In genomic region chr7:151519765-151520418, GRCh38 we compare ENCODE assay signal across 8 cellular contexts. TPM values are rescaled to one million over a fixed set of nuclear protein-coding genes. Genes with fewer than 3 reads are reported as not detected.
DNase-seq lines count a peak whose midpoint lies in the region; ATAC-seq and TF ChIP-seq lines count a peak whose summit lies in the region.

A gene with protein sequence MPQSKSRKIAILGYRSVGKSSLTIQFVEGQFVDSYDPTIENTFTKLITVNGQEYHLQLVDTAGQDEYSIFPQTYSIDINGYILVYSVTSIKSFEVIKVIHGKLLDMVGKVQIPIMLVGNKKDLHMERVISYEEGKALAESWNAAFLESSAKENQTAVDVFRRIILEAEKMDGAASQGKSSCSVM (minus strand): TSS chr7:151519895. CDS start chr7:151519511, 384 bp downstream.

- DNase-seq in Daoy (ENCODE audit: low read depth) (peak; percentile 100), H4 (ENCODE audit: low spot score) (peak; percentile 98), LoVo (ENCODE audit: low spot score) (peak; percentile 100), RWPE2 (ENCODE audit: low spot score) (peak; percentile 98), fibroblast of pulmonary artery (ENCODE audit: low read depth) (peak; percentile 99)
- DNase-seq in activated T-helper 9 cell treated with anti-CD3 and anti-CD28 coated beads, Interleukin-2, amount 50 U/mL, for 16 hours (ENCODE audit: low read depth) = peak; percentile 98
- peak; percentile 98 for DNase-seq in natural killer cell treated with Interleukin-12 subunit alpha and Interleukin-12 subunit beta and Interleukin-15 and Interleukin-18, amount 100 ng/mL, for 72 hours (ENCODE audit: low spot score)
- DNase-seq in stimulated activated naive CD8-positive, alpha-beta T cell treated with anti-CD3 and anti-CD28 coated beads, Interleukin-15, Interleukin-2, amounts not matched to agents 100 U/mL and 50 U/mL, for 24 hours = peak; percentile 99

- H3K4me3 Mint-ChIP-seq in natural killer cell treated with Interleukin-12 subunit alpha and Interleukin-12 subunit beta and Interleukin-15 and Interleukin-18, amount 100 ng/mL, for 72 hours = peak within 1 kb of the TSS; percentile 91

- no peaks in the 10 kb centered on the region for H3K9me3 ChIP-seq in RWPE2 (ENCODE audit: severe bottlenecking)

- H3K36me3 ChIP-seq in RWPE2 (ENCODE audit: low read depth) = no peaks in the 10 kb centered on the region

- H3K9me3 Mint-ChIP-seq in natural killer cell treated with Interleukin-12 subunit alpha and Interleukin-12 subunit beta and Interleukin-15 and Interleukin-18, amount 100 ng/mL, for 72 hours = no peaks in the 10 kb centered on the region

- peaks cover 35 to 39% of the 10 kb centered on the region in 2 donors for H3K4me1 Mint-ChIP-seq in natural killer cell treated with Interleukin-12 subunit alpha and Interleukin-12 subunit beta and Interleukin-15 and Interleukin-18, amount 100 ng/mL, for 72 hours (ENCODE audit: low read depth in 2 of 2)

- no peaks in the 10 kb centered on the region for H3K27me3 Mint-ChIP-seq in natural killer cell treated with Interleukin-12 subunit alpha and Interleukin-12 subunit beta and Interleukin-15 and Interleukin-18, amount 100 ng/mL, for 72 hours

- H3K27me3 ChIP-seq in RWPE2 (ENCODE audit: insufficient read depth, poor library complexity, severe bottlenecking) = no peaks in the 10 kb centered on the region

- H3K27ac Mint-ChIP-seq in natural killer cell treated with Interleukin-12 subunit alpha and Interleukin-12 subunit beta and Interleukin-15 and Interleukin-18, amount 100 ng/mL, for 72 hours = peak within 1 kb of the TSS; percentile 94

- no peaks in the 10 kb centered on the region for H3K4me1 ChIP-seq in RWPE2 (ENCODE audit: insufficient read depth, poor library complexity, severe bottlenecking)

- H3K36me3 Mint-ChIP-seq in natural killer cell treated with Interleukin-12 subunit alpha and Interleukin-12 subunit beta and Interleukin-15 and Interleukin-18, amount 100 ng/mL, for 72 hours = no peaks in the 10 kb centered on the region

- H3K4me3 ChIP-seq in RWPE2 (ENCODE audit: severe bottlenecking) (peak within 1 kb of the TSS; percentile 100), fibroblast of pulmonary artery (replicated peaks; ENCODE audit: low read depth, low read length) (peak within 1 kb of the TSS; percentile 91)

- peak within 1 kb of the TSS; percentile 91 for H3K27ac ChIP-seq in RWPE2 (ENCODE audit: poor library complexity, severe bottlenecking)

- peak; percentile 90 for ATAC-seq in RWPE2 (ENCODE audit: low read depth)
- ATAC-seq in natural killer cell treated with Interleukin-12 subunit alpha and Interleukin-12 subunit beta and Interleukin-15 and Interleukin-18, amount 100 ng/mL, for 72 hours = peak; percentile 91 to 94
- peak; percentile 89 for ATAC-seq in stimulated activated naive CD8-positive, alpha-beta T cell treated with anti-CD3 and anti-CD28 coated beads, Interleukin-15, Interleukin-2, amounts not matched to agents 100 U/mL and 50 U/mL, for 24 hours

- TF ChIP-seq CTCF in RWPE2 (IDR thresholded peaks at IDR 0.05; ENCODE audit: poor library complexity, severe bottlenecking) (no peak), fibroblast of pulmonary artery (IDR thresholded peaks at IDR 0.05; ENCODE audit: low read length, missing control alignments) (no peak)

RNA-seq across cellular contexts. Expression of the gene that starts here (rescaled TPM):
- 307 and 426 TPM in 2 replicates for total RNA-seq in Daoy (2014; rRNA removed; shearing (Covaris generic))
- 144 and 209 TPM in 2 replicates for total RNA-seq in H4 (2014; rRNA removed; shearing (Covaris generic))
- total RNA-seq in natural killer cell treated with Interleukin-12 subunit alpha and Interleukin-12 subunit beta and Interleukin-15 and Interleukin-18, amount 100 ng/mL, for 72 hours = 10 to 100 TPM; 45.4 to 55.8 TPM

Comparison
In these comparisons a context has a peak if more than half of its experiments do, and no peak if none do; other contexts are left out.
1. Peak in every context shown above with its lines: DNase-seq, ATAC-seq, H3K4me3 ChIP-seq and H3K27ac ChIP-seq.